16 cellular contexts compared by ENCODE assay signal in the genomic region with DNA sequence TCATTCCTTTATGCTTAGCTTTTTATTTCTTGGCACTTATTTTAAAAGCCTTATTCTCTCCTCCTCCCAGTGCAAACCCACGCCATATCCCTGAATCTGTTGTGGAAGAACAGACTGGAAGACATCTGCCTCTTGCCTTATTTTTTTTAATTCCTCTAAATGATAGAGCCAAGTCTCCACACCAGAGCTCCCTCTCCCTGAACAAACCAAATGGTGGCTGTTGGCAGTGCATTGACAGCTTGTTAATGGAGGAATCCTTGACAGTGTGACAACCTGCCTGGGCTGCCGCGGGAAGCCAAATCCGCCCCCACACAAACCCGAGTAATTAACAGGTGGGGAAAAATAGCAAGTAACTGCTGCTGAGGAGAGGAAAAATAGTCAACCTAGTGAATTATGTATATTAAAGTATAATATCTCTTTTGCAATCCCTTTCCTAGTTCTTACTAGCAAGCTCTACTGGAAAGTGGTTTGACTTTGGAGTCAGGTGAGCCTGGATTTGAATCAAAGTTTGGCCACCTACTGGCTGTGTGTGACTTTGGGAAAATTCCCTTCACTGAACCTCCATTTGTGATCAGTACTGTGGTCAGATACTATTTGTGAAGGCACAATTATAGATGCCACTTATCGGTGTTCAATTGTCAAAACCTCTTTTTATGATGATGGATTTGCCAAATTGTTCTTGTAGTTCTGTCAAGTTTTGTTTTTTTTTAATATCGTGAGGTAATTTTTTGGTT.
DNase-seq lines count a peak whose midpoint lies in the region; ATAC-seq lines count a peak whose summit lies in the region.
"Had no signal": no experiment of that assay in that cellular context is flagged by ENCODE, and none has a peak within 500 bp of the region (broad histone marks: within the 10 kb centered on the region; RNA-seq: fewer than 3 reads in every experiment).

No MANE protein-coding gene starts in this region.

- H2BK15ac ChIP-seq in mesendoderm (replicated peaks; ENCODE audit: low read depth): no peak overlapping the region

- no peak overlapping the region for H2BK120ac ChIP-seq in mesendoderm (ENCODE audit: low read depth, low read length)

- H3K4me1 ChIP-seq in mesendoderm (ENCODE audit: control insufficient read depth, low read depth, low read length): no peaks in the 10 kb centered on the region
- H3K4me1 ChIP-seq: HAP-1, lower lobe of right lung had no signal

- ATAC-seq in left ventricle myocardium superior: peak; percentile 26
- ATAC-seq in Right ventricle myocardium superior (ENCODE audit: poor library complexity): no peak
- ATAC-seq in GM21526 (IDR thresholded peaks at IDR 0.05; ENCODE audit: low FRiP score, unreplicated experiment): no peak
- ATAC-seq: lower lobe of right lung had no signal

- intact Hi-C loops in left ventricle myocardium superior (cut with micrococcal nuclease) (no loop called here), Right ventricle myocardium superior (cut with DNase I) (no loop called here)

- no peaks in the 10 kb centered on the region for H3K27me3 ChIP-seq in mesendoderm (ENCODE audit: insufficient read depth, low read length, poor library complexity)

- no peak overlapping the region for H3K9ac ChIP-seq in mesendoderm (ENCODE audit: low read length)

- H2BK5ac ChIP-seq in mesendoderm (ENCODE audit: low read length): no peak overlapping the region

- H4K8ac ChIP-seq in mesendoderm (ENCODE audit: low read depth, low read length): no peak overlapping the region

- H3K4ac ChIP-seq in mesendoderm (ENCODE audit: low read depth, low read length): no peak overlapping the region

- H3K79me1 ChIP-seq in mesendoderm (ENCODE audit: low read length): no peaks in the 10 kb centered on the region

- H2AK5ac ChIP-seq in mesendoderm (ENCODE audit: low read length): no peak overlapping the region

- H3K56ac ChIP-seq in mesendoderm (ENCODE audit: low read length): no peak overlapping the region

- DNase-seq in left ventricle myocardium superior (no peak), Right ventricle myocardium superior (no peak), dermis blood vessel endothelial cell (peak; percentile 1), mesendoderm (peak; percentile 47), NCI-H2029 (lab: John Stamatoyannopoulos, UW) (no peak), GM03348 (ENCODE audit: low spot score) (no peak)
- DNase-seq in activated effector memory CD4-positive, alpha-beta T cell treated with Interleukin-2 at 50 U/mL for 16 hours: no peak
- DNase-seq: activated CD4-positive, alpha-beta T cell treated with anti-CD3 and anti-CD28 coated beads, Interleukin-2, amount 10 ng/mL, durations not matched to agents 24 days and 14 days; activated T-cell treated with anti-CD3 and anti-CD28 coated beads, Interleukin-2, amount 50 U/mL, for 24 hours; lower lobe of right lung; NCI-H1417 treated with DMSO at 0.1 percent for 48 hours; NCI-H510A; T-helper 2 cell had no signal

- H4K5ac ChIP-seq in mesendoderm (ENCODE audit: low read length): no peak overlapping the region

- H3K4me2 ChIP-seq in mesendoderm (ENCODE audit: low read length): no peak overlapping the region

- peak overlapping the region; percentile 51 for H3K18ac ChIP-seq in mesendoderm (ENCODE audit: low read length)

- 100% methylated on average over 1 of the region's 7 CpGs for WGBS in mesendoderm (ENCODE audit: extremely low coverage, insufficient coverage, low lambda C conversion rate)

- H3K36me3 ChIP-seq in mesendoderm (ENCODE audit: control insufficient read depth, insufficient read depth, low read length): no peaks in the 10 kb centered on the region
- H3K36me3 ChIP-seq: HAP-1, lower lobe of right lung had no signal

- no peak overlapping the region for H3K23ac ChIP-seq in mesendoderm (ENCODE audit: low read length)

- H3K27ac ChIP-seq in mesendoderm (ENCODE audit: low read depth, low read length): no peak overlapping the region
- H3K27ac ChIP-seq: coronary artery, lower lobe of right lung had no signal

- H3K4me3 ChIP-seq in mesendoderm (ENCODE audit: low read length): no peak overlapping the region
- H3K4me3 ChIP-seq: coronary artery, HAP-1, lower lobe of right lung had no signal

- no peaks in the 10 kb centered on the region for H3K79me2 ChIP-seq in mesendoderm (ENCODE audit: control insufficient read depth, insufficient read depth, low read length)

Comparison
In these comparisons a context has a peak if more than half of its experiments do, and no peak if none do; other contexts are left out.
1. DNase-seq: peak in dermis blood vessel endothelial cell (single experiment) and mesendoderm (single experiment); none in left ventricle myocardium superior (single experiment), Right ventricle myocardium superior (single experiment), NCI-H2029 (single experiment), GM03348 (single experiment) and activated effector memory CD4-positive, alpha-beta T cell treated with Interleukin-2 at 50 U/mL for 16 hours (single experiment).